ENCODE assay signal across 31 cellular contexts in genomic region chr2:241888641-241889040, GRCh38. TPM values are rescaled to one million over a fixed set of nuclear protein-coding genes. Genes with fewer than 3 reads are reported as not detected.
A peak's percentile ranks its signal among the peaks of the same experiment; 100 is the strongest.
DNase-seq lines count a peak whose midpoint lies in the region; ATAC-seq and TF ChIP-seq lines count a peak whose summit lies in the region.
"Had no signal": no experiment of that assay in that cellular context is flagged by ENCODE, and none has a peak within 500 bp of the region (broad histone marks: within the 10 kb centered on the region; RNA-seq: fewer than 3 reads in every experiment).

No MANE protein-coding gene starts in this region.

- H3K36me3 Mint-ChIP-seq in effector memory CD8-positive, alpha-beta T cell (ENCODE audit: insufficient read depth), result peaks cover 19% of the 10 kb centered on the region
- peaks cover 39% of the 10 kb centered on the region for H3K36me3 Mint-ChIP-seq in stimulated activated memory B cell treated with anti-CD40 and anti-IgM and Interleukin-4, amounts not matched to agents 10 μg/mL and 1 μg/mL and 100 μg/mL, for 72 hours
- H3K36me3 Mint-ChIP-seq in GM23338 (ENCODE audit: low read depth), result peaks cover 26% of the 10 kb centered on the region

- H3K27me3 Mint-ChIP-seq in effector memory CD8-positive, alpha-beta T cell, result no peaks in the 10 kb centered on the region
- H3K27me3 Mint-ChIP-seq in stimulated activated memory B cell treated with anti-CD40 and anti-IgM and Interleukin-4, amounts not matched to agents 10 μg/mL and 1 μg/mL and 100 μg/mL, for 72 hours, result no peaks in the 10 kb centered on the region
- peaks cover 11% of the 10 kb centered on the region for H3K27me3 Mint-ChIP-seq in GM23338 (ENCODE audit: insufficient read depth, low read depth, poor library complexity)
- H3K27me3 Mint-ChIP-seq: activated naive CD8-positive, alpha-beta T cell treated with anti-CD3 and anti-CD28 coated beads, Interleukin-2, amount 10 ng/mL, durations not matched to agents 7 days and 5 days; T-helper 17 cell had no signal

- H3K9me3 ChIP-seq in thymus (ENCODE audit: control insufficient read depth), result peaks cover 3% of the 10 kb centered on the region
- H3K9me3 ChIP-seq: esophagus squamous epithelium, psoas muscle, suprapubic skin had no signal

- H3K27me3 ChIP-seq in thymus (ENCODE audit: control insufficient read depth, insufficient read depth) (no peaks in the 10 kb centered on the region), GM23338 (ENCODE audit: insufficient read depth) (no peaks in the 10 kb centered on the region)
- H3K27me3 ChIP-seq: esophagus squamous epithelium, heart right ventricle, sigmoid colon, suprapubic skin had no signal

- DNase-seq in left ventricle myocardium superior (peak; percentile 7), Right ventricle myocardium inferior (ENCODE audit: missing footprints) (no peak), Kasumi-1 (lab: John Stamatoyannopoulos, UW) (peak; percentile 16 to 23), GM23338 (ENCODE audit: low spot score) (no peak), NCI-H2029 treated with DMSO at 0.1 percent for 48 hours (lab: John Stamatoyannopoulos, UW) (no peak)
- no peak for DNase-seq in effector memory CD8-positive, alpha-beta T cell
- DNase-seq: activated CD4-positive, alpha-beta T cell treated with anti-CD3 and anti-CD28 coated beads for 48 hours; activated naive CD8-positive, alpha-beta T cell treated with anti-CD3 and anti-CD28 coated beads, Interleukin-2, amount 10 ng/mL, durations not matched to agents 7 days and 5 days; endodermal cell; esophagus squamous epithelium; foreskin melanocyte; heart right ventricle; kidney glomerular epithelial cell; NCI-H1105; NCI-H2029; NCI-H226; NCI-H82; psoas muscle; sigmoid colon; stimulated activated CD4-positive, alpha-beta T cell treated with anti-CD3 and anti-CD28 coated beads, Interleukin-4, amount 100 ng/mL, for 4 hours; T-helper 17 cell had no signal

- 0 out of 2 replicates have a peak, but pooled peaks cover 3% of the 10 kb centered on the region for H3F3A ChIP-seq in GM23338 (replicated peaks; ENCODE audit: low read depth)

- no peaks in the 10 kb centered on the region for H3K9me3 Mint-ChIP-seq in effector memory CD8-positive, alpha-beta T cell
- peaks cover 3% of the 10 kb centered on the region for H3K9me3 Mint-ChIP-seq in stimulated activated memory B cell treated with anti-CD40 and anti-IgM and Interleukin-4, amounts not matched to agents 10 μg/mL and 1 μg/mL and 100 μg/mL, for 72 hours
- H3K9me3 Mint-ChIP-seq in GM23338, result peaks cover 16% of the 10 kb centered on the region

- H3K4me3 ChIP-seq in thymus (ENCODE audit: low read length) (no peak overlapping the region), GM23338 (no peak overlapping the region)
- H3K4me3 ChIP-seq: BLaER1 treated with 17β-estradiol and CSF1 and Interleukin-3, amounts not matched to agents 10 nM and 100 nM; esophagus squamous epithelium; heart right ventricle; lung; psoas muscle; sigmoid colon; suprapubic skin had no signal

- peaks cover 13 to 22% of the 10 kb centered on the region in 2 donors for H3K4me1 Mint-ChIP-seq in effector memory CD8-positive, alpha-beta T cell (ENCODE audit: low read depth in 2 of 2)
- H3K4me1 Mint-ChIP-seq in stimulated activated memory B cell treated with anti-CD40 and anti-IgM and Interleukin-4, amounts not matched to agents 10 μg/mL and 1 μg/mL and 100 μg/mL, for 72 hours, result peaks cover 48% of the 10 kb centered on the region
- H3K4me1 Mint-ChIP-seq in GM23338, result peaks cover 24% of the 10 kb centered on the region

- H3K4me1 ChIP-seq in thymus (ENCODE audit: control insufficient read depth, insufficient read depth, low read length), result peaks cover 30% of the 10 kb centered on the region
- H3K4me1 ChIP-seq in GM23338 (ENCODE audit: insufficient read depth), result peaks cover 5% of the 10 kb centered on the region; the same call in 1 of the 2 replicates
- H3K4me1 ChIP-seq: heart right ventricle, psoas muscle had no signal

- peak overlapping the region; percentile 23 to 65 for H3K4me3 Mint-ChIP-seq in effector memory CD8-positive, alpha-beta T cell
- no peak overlapping the region for H3K4me3 Mint-ChIP-seq in stimulated activated memory B cell treated with anti-CD40 and anti-IgM and Interleukin-4, amounts not matched to agents 10 μg/mL and 1 μg/mL and 100 μg/mL, for 72 hours
- no peak overlapping the region for H3K4me3 Mint-ChIP-seq in GM23338
- H3K4me3 Mint-ChIP-seq: activated naive CD8-positive, alpha-beta T cell treated with anti-CD3 and anti-CD28 coated beads, Interleukin-2, amount 10 ng/mL, durations not matched to agents 7 days and 5 days; activated T-helper 1 cell treated with anti-CD3 and anti-CD28 coated beads, Interleukin-12 subunit alpha, Interleukin-12 subunit beta, Interleukin-2, Interleukin-4 antibody, amounts not matched to agents 30 ng/mL and 10 ng/mL and 1 ng/mL, durations not matched to agents 14 hours and 24 hours and 36 hours; endodermal cell; T-helper 17 cell had no signal

- no peak overlapping the region for H2AFZ ChIP-seq in GM23338

- no peaks in the 10 kb centered on the region for H3K79me2 ChIP-seq in GM23338 (replicated peaks; ENCODE audit: insufficient read depth)

- WGBS in thymus, result 43% methylated on average over 5 of the region's 6 CpGs

- H3K9me2 ChIP-seq in GM23338 (ENCODE audit: insufficient read depth), result no peaks in the 10 kb centered on the region

- TF ChIP-seq CTCF in GM23338 (conservative IDR thresholded peaks at IDR 0.05; ENCODE audit: low read depth in 2 of 2), result no peak

- intact Hi-C loops in left ventricle myocardium superior (cut with micrococcal nuclease), result no loop called here
- intact Hi-C loops in Right ventricle myocardium inferior (cut with DNase I), result no loop called here

- H3K27ac Mint-ChIP-seq in effector memory CD8-positive, alpha-beta T cell, result no peak overlapping the region
- no peak overlapping the region for H3K27ac Mint-ChIP-seq in stimulated activated memory B cell treated with anti-CD40 and anti-IgM and Interleukin-4, amounts not matched to agents 10 μg/mL and 1 μg/mL and 100 μg/mL, for 72 hours
- no peak overlapping the region for H3K27ac Mint-ChIP-seq in GM23338
- H3K27ac Mint-ChIP-seq: activated naive CD8-positive, alpha-beta T cell treated with anti-CD3 and anti-CD28 coated beads, Interleukin-2, amount 10 ng/mL, durations not matched to agents 7 days and 5 days; activated T-helper 1 cell treated with anti-CD3 and anti-CD28 coated beads, Interleukin-12 subunit alpha, Interleukin-12 subunit beta, Interleukin-2, Interleukin-4 antibody, amounts not matched to agents 30 ng/mL and 10 ng/mL and 1 ng/mL, durations not matched to agents 14 hours and 24 hours and 36 hours; endodermal cell; T-helper 17 cell had no signal

- H4K20me1 ChIP-seq in GM23338 (replicated peaks; ENCODE audit: insufficient read depth), result no peaks in the 10 kb centered on the region; the same call in 1 of the 2 replicates

- ATAC-seq in left ventricle myocardium superior, result no peak
- no peak for ATAC-seq in Right ventricle myocardium inferior
- ATAC-seq in effector memory CD8-positive, alpha-beta T cell (replicated peaks), result no peak
- ATAC-seq in stimulated activated memory B cell treated with anti-CD40 and anti-IgM and Interleukin-4, amounts not matched to agents 10 μg/mL and 1 μg/mL and 100 μg/mL, for 72 hours, result no peak
- ATAC-seq in GM23338, result no peak
- ATAC-seq: heart right ventricle, HepG2, psoas muscle, T-helper 17 cell had no signal

- no peak overlapping the region for H3K4me2 ChIP-seq in GM23338

- peaks cover 43% of the 10 kb centered on the region for H3K36me3 ChIP-seq in thymus (ENCODE audit: control insufficient read depth, insufficient read depth)
- H3K36me3 ChIP-seq in GM23338 (ENCODE audit: insufficient read depth), result 0 out of 2 replicates have a peak, but pooled peaks cover 2% of the 10 kb centered on the region
- H3K36me3 ChIP-seq: esophagus squamous epithelium, heart right ventricle, sigmoid colon, suprapubic skin had no signal

- peak overlapping the region; percentile 15 for H3K27ac ChIP-seq in thymus (ENCODE audit: low read depth)
- no peak overlapping the region for H3K27ac ChIP-seq in GM23338 (ENCODE audit: low read depth)
- H3K27ac ChIP-seq: esophagus squamous epithelium, heart right ventricle, psoas muscle, sigmoid colon, suprapubic skin had no signal

TF ChIP-seq in GM23338, 12 proteins besides CTCF, POLR2A, EP300 and RAD21 (continues in another document):
- no peak for TF ChIP-seq REST (IDR thresholded peaks at IDR 0.05; ENCODE audit: unreplicated experiment)
- TF ChIP-seq EZH2 (IDR thresholded peaks at IDR 0.05; ENCODE audit: low read depth, unreplicated experiment), result no peak
- no peak for TF ChIP-seq STAT1 (IDR thresholded peaks at IDR 0.05; ENCODE audit: unreplicated experiment)
- TF ChIP-seq NANOG (IDR thresholded peaks at IDR 0.05; ENCODE audit: borderline replicate concordance), result no peak

RNA-seq across cellular contexts. Expression of gene RTP5, which starts 19.1 kb away (rescaled TPM):
- not detected for total RNA-seq in left ventricle myocardium superior
- total RNA-seq in Right ventricle myocardium inferior, result not detected
- polyA plus RNA-seq in thymus, result 3.7 TPM
- total RNA-seq in GM23338 (2014; rRNA removed; shearing (Covaris generic)), result 0.50 TPM in 1 of 2 replicates, not detected in the other
- not detected in 2 replicates for polyA plus RNA-seq in GM23338 (2016; fragmentation: Nextera tagmentation; extraction: Ambion mirVana)
- total RNA-seq: activated T-helper 1 cell treated with anti-CD3 and anti-CD28 coated beads, Interleukin-12 subunit alpha, Interleukin-12 subunit beta, Interleukin-2, Interleukin-4 antibody, amounts not matched to agents 30 ng/mL and 10 ng/mL and 1 ng/mL, durations not matched to agents 14 hours and 24 hours and 36 hours; astrocyte; endodermal cell; heart right ventricle; HepG2; psoas muscle; RPMI7951; SK-MEL-5; suprapubic skin had no signal
- polyA plus RNA-seq: HepG2 had no signal

RNA-seq across cellular contexts. Expression of gene PDCD1, which starts 29.9 kb away (rescaled TPM):
- total RNA-seq in left ventricle myocardium superior (1.4 TPM), Right ventricle myocardium inferior (1.2 TPM)
- polyA plus RNA-seq in thymus (12.7 TPM), GM23338 (2016; fragmentation: Nextera tagmentation; extraction: Ambion mirVana) (0.23 and 0.34 TPM in 2 replicates)
- 0.38 and 1.8 TPM in 2 replicates for total RNA-seq in GM23338 (2014; rRNA removed; shearing (Covaris generic))
- total RNA-seq: astrocyte, HepG2, RPMI7951, SK-MEL-5, suprapubic skin had no signal

Comparison
In these comparisons a context has a peak if more than half of its experiments do, and no peak if none do; other contexts are left out.
1. DNase-seq: peak in left ventricle myocardium superior (single experiment) and Kasumi-1 (2 of 2); none in Right ventricle myocardium inferior (single experiment), effector memory CD8-positive, alpha-beta T cell (0 of 3), GM23338 (single experiment) and NCI-H2029 treated with DMSO at 0.1 percent for 48 hours (single experiment).
2. H3K4me3 Mint-ChIP-seq: peak in effector memory CD8-positive, alpha-beta T cell (2 of 2); none in stimulated activated memory B cell treated with anti-CD40 and anti-IgM and Interleukin-4, amounts not matched to agents 10 μg/mL and 1 μg/mL and 100 μg/mL, for 72 hours (single experiment) and GM23338 (single experiment).